In genomic region chr18:58965291-58965929, GRCh38 we compare ENCODE assay signal across 1 cellular context.
TF ChIP-seq lines count a peak whose summit lies in the region.

No MANE protein-coding gene starts in this region.

TF ChIP-seq in A549, 52 proteins besides CTCF, POLR2A, EP300 and RAD21 (continued from another document):
- TF ChIP-seq E2F6 (IDR thresholded peaks at IDR 0.05; ENCODE audit: borderline replicate concordance, low read depth) (no peak), POLR2AphosphoS2 (conservative IDR thresholded peaks at IDR 0.05; ENCODE audit: low read length) (no peak), TFCP2L1 (CRISPR knock-in tag; IDR thresholded peaks at IDR 0.05) (no peak), KDM1A (IDR thresholded peaks at IDR 0.05; ENCODE audit: low read depth) (no peak), HES2 (IDR thresholded peaks at IDR 0.05) (no peak)
